Comparison of ENCODE assay signal across 2 cellular contexts in genomic region chr20:46099491-46100287, GRCh38.
TF ChIP-seq lines count a peak whose summit lies in the region.

No MANE protein-coding gene starts in this region.

TF ChIP-seq in K562, 482 proteins besides CTCF, POLR2A, EP300 and RAD21:
- no peak for TF ChIP-seq THRA (IDR thresholded peaks at IDR 0.05)
- no peak for TF ChIP-seq ZNF436 (CRISPR knock-in tag; IDR thresholded peaks at IDR 0.05)
- no peak for TF ChIP-seq ZBTB9 (CRISPR knock-in tag; IDR thresholded peaks at IDR 0.05)
- no peak for TF ChIP-seq SNIP1 (IDR thresholded peaks at IDR 0.05; ENCODE audit: low read depth)
- TF ChIP-seq U2AF1 (optimal IDR thresholded peaks at IDR 0.05; ENCODE audit: low read depth, low read length) = no peak
- TF ChIP-seq CHD4 (IDR thresholded peaks at IDR 0.05; ENCODE audit: insufficient read depth, insufficient replicate concordance, low read depth, low read length, poor library complexity, severe bottlenecking) = no peak
- TF ChIP-seq MAZ (CRISPR knock-in tag; conservative IDR thresholded peaks at IDR 0.05 in 1 of 2, IDR thresholded peaks at IDR 0.05 in 1 of 2) = 0 out of 4 replicates have a peak, but pooled peaks of 1 of the 2 experiments have one; percentile 17
- TF ChIP-seq SAFB (IDR thresholded peaks at IDR 0.05; ENCODE audit: borderline replicate concordance, low read depth, low read length) = 0 out of 2 replicates have a peak, but pooled peaks have one; percentile 19

TF ChIP-seq in HepG2, 621 proteins besides CTCF, POLR2A, EP300 and RAD21 (continues in another document):
- TF ChIP-seq ZFP37 (CRISPR knock-in tag; IDR thresholded peaks at IDR 0.05; ENCODE audit: borderline replicate concordance) (no peak), HNF4G (IDR thresholded peaks at IDR 0.05; ENCODE audit: borderline replicate concordance, low read depth, low read length) (no peak), HNF4G (CRISPR knock-in tag; IDR thresholded peaks at IDR 0.05; ENCODE audit: borderline replicate concordance, low read depth) (no peak), MYC (CRISPR knock-in tag; IDR thresholded peaks at IDR 0.05; ENCODE audit: borderline replicate concordance) (peak; percentile 43; the same call in 1 of the 2 replicates), ZNF747 (CRISPR knock-in tag; IDR thresholded peaks at IDR 0.05; ENCODE audit: borderline replicate concordance) (no peak), KLF12 (CRISPR knock-in tag; IDR thresholded peaks at IDR 0.05; ENCODE audit: borderline replicate concordance) (no peak), ZNF569 (CRISPR knock-in tag; IDR thresholded peaks at IDR 0.05; ENCODE audit: borderline replicate concordance) (no peak), SMARCC2 (IDR thresholded peaks at IDR 0.05) (no peak), ZNF274 (CRISPR knock-in tag; IDR thresholded peaks at IDR 0.05) (peak; percentile 90; the same call in 1 of the 2 replicates), ARNT2 (CRISPR knock-in tag; IDR thresholded peaks at IDR 0.05; ENCODE audit: low read depth) (no peak), ZNF432 (CRISPR knock-in tag; IDR thresholded peaks at IDR 0.05; ENCODE audit: borderline replicate concordance) (no peak), ZNF264 (CRISPR knock-in tag; IDR thresholded peaks at IDR 0.05) (no peak), BRD4 (CRISPR knock-in tag; IDR thresholded peaks at IDR 0.05) (no peak), MXI1 (IDR thresholded peaks at IDR 0.05; ENCODE audit: borderline replicate concordance, low read depth, low read length) (no peak), ZBTB44 (CRISPR knock-in tag; IDR thresholded peaks at IDR 0.05) (no peak), TOPORS (CRISPR knock-in tag; IDR thresholded peaks at IDR 0.05) (no peak), NAIF1 (CRISPR knock-in tag; IDR thresholded peaks at IDR 0.05; ENCODE audit: borderline replicate concordance) (no peak), ZBTB21 (CRISPR knock-in tag; IDR thresholded peaks at IDR 0.05) (no peak), BCL3 (CRISPR knock-in tag; IDR thresholded peaks at IDR 0.05) (no peak), HBP1 (CRISPR knock-in tag; IDR thresholded peaks at IDR 0.05; ENCODE audit: low read depth) (no peak), BRF2 (CRISPR knock-in tag; IDR thresholded peaks at IDR 0.05) (no peak), NKX3-1 (CRISPR knock-in tag; IDR thresholded peaks at IDR 0.05) (no peak), HOMEZ (CRISPR knock-in tag; IDR thresholded peaks at IDR 0.05; ENCODE audit: low read depth) (no peak), E2F1 (CRISPR knock-in tag; IDR thresholded peaks at IDR 0.05) (no peak), HOXA3 (CRISPR knock-in tag; IDR thresholded peaks at IDR 0.05) (peak; percentile 33; the same call in 1 of the 2 replicates), ZNF160 (CRISPR knock-in tag; IDR thresholded peaks at IDR 0.05) (no peak), TRIM24 (CRISPR knock-in tag; IDR thresholded peaks at IDR 0.05) (no peak), ZNF777 (CRISPR knock-in tag; IDR thresholded peaks at IDR 0.05) (0 out of 2 replicates have a peak, but pooled peaks have one; percentile 32), PLRG1 (conservative IDR thresholded peaks at IDR 0.05) (no peak), MXD1 (CRISPR knock-in tag; IDR thresholded peaks at IDR 0.05) (no peak), MBNL3 (CRISPR knock-in tag; conservative IDR thresholded peaks at IDR 0.05) (no peak), HOXD1 (CRISPR knock-in tag; IDR thresholded peaks at IDR 0.05) (0 out of 2 replicates have a peak, but pooled peaks have one; percentile 45), RBFOX2 (IDR thresholded peaks at IDR 0.05; ENCODE audit: low read depth, low read length) (no peak), CREBL2 (CRISPR knock-in tag; IDR thresholded peaks at IDR 0.05; ENCODE audit: borderline replicate concordance) (no peak), ZBTB46 (CRISPR knock-in tag; IDR thresholded peaks at IDR 0.05; ENCODE audit: borderline replicate concordance) (no peak), NFYB (CRISPR knock-in tag; IDR thresholded peaks at IDR 0.05) (no peak), CENPBD1 (CRISPR knock-in tag; IDR thresholded peaks at IDR 0.05; ENCODE audit: borderline replicate concordance, low read depth) (no peak), ZBTB7A (CRISPR knock-in tag; IDR thresholded peaks at IDR 0.05) (no peak), ZNF512 (CRISPR knock-in tag; IDR thresholded peaks at IDR 0.05) (no peak), KLF16 (CRISPR knock-in tag; IDR thresholded peaks at IDR 0.05) (no peak), KDM1A (CRISPR knock-in tag; IDR thresholded peaks at IDR 0.05) (no peak), ASH2L (IDR thresholded peaks at IDR 0.05; ENCODE audit: insufficient read length, low read depth, low read length) (no peak), ZNF709 (CRISPR knock-in tag; IDR thresholded peaks at IDR 0.05) (no peak), PHF20 (CRISPR knock-in tag; IDR thresholded peaks at IDR 0.05) (no peak), ZEB1 (IDR thresholded peaks at IDR 0.05; ENCODE audit: insufficient replicate concordance, low read depth) (no peak), ZNF383 (CRISPR knock-in tag; IDR thresholded peaks at IDR 0.05; ENCODE audit: borderline replicate concordance) (no peak), ZNF749 (CRISPR knock-in tag; IDR thresholded peaks at IDR 0.05; ENCODE audit: borderline replicate concordance) (no peak), ARNT (IDR thresholded peaks at IDR 0.05) (no peak), SKI (IDR thresholded peaks at IDR 0.05; ENCODE audit: partially characterized antibody) (no peak), CREB1 (IDR thresholded peaks at IDR 0.05) (peak; percentile 27; the same call in 1 of the 2 replicates), CREB1 (CRISPR knock-in tag; IDR thresholded peaks at IDR 0.05) (no peak), FUBP1 (CRISPR knock-in tag; IDR thresholded peaks at IDR 0.05; ENCODE audit: borderline replicate concordance) (no peak)
